In genomic region chr12:117570608-117571007, GRCh38 we compare ENCODE assay signal across 11 cellular contexts.
"Had no signal": no experiment of that assay in that cellular context is flagged by ENCODE, and none has a peak within 500 bp of the region (broad histone marks: within the 10 kb centered on the region; RNA-seq: fewer than 3 reads in every experiment).

No MANE protein-coding gene starts in this region.

- ATAC-seq: HCT116 had no signal

- H3K9me3 ChIP-seq: HAP-1 had no signal

- H3K4me2 ChIP-seq: GM23338 had no signal

- FAIRE-seq: H1, H54 had no signal

- H3K4me3 ChIP-seq: GM23248, GM23338, HAP-1 had no signal

- H3K9me3 Mint-ChIP-seq: GM23338, H9 had no signal

- H3K9ac ChIP-seq: GM23248 had no signal

- H3K27ac ChIP-seq: GM23248 had no signal

- DNase-seq: GM23248, GOT3, H7, H9, HCEC 1CT, HFFc6 had no signal

- H3K27ac Mint-ChIP-seq: GM23338, HFFc6 had no signal

- H3K4me3 Mint-ChIP-seq: GM23338, H9, HFFc6 had no signal

- H3K4me1 ChIP-seq: HAP-1 had no signal

- H2AFZ ChIP-seq: GM23248 had no signal

- H3K36me3 ChIP-seq: HAP-1 had no signal
